8 cellular contexts compared by ENCODE assay signal in the genomic region with DNA sequence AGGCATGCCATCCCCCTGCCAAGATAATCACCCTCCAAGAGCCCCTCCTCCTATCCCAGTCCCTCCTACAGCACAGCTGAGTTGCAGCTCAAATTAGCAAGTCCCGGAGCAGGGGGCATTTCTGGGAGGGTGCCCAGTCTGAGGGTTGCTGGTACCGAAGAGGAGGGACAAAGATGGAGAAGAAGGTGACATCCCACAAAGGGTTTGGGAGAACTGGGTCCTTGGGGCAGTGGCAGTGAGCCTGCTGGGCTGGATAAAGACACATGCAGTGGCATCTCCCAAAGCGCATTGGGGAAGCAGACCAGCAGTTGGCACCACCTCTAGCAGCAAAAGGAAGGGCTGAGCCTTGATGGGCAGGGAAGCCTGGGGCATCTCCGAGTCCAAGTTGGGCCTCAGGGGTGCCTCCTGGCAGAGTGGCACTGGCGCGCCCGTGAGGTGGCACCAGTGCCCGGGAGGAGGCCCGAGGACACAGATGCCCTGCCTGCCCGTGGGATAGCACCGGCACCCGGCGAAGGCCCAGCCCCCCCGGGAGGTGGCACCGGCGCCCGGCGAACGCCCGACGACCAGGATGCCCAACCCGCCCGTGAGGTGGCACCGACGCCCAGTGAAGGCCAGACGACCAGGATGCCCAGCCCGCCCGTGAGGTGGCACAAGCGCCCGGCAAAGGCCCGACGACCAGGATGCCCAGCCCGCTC.
DNase-seq lines count a peak whose midpoint lies in the region; ATAC-seq and TF ChIP-seq lines count a peak whose summit lies in the region.

No MANE protein-coding gene starts in this region.

- no peaks in the 10 kb centered on the region for H3K36me3 Mint-ChIP-seq in memory B cell

- peak overlapping the region; percentile 93 for H3K27ac Mint-ChIP-seq in memory B cell

- H3K9me3 ChIP-seq in SK-N-MC (ENCODE audit: low read depth, low read length) (no peaks in the 10 kb centered on the region), duodenal mucosa (ENCODE audit: control insufficient read depth in 1 of 2, low read length in 2 of 2) (no peaks in the 10 kb centered on the region), tibial artery (no peaks in the 10 kb centered on the region)

- TF ChIP-seq CTCF in GM12865 (IDR thresholded peaks at IDR 0.05; ENCODE audit: insufficient read depth, low read depth, low read length, missing control alignments) (no peak), tibial artery (IDR thresholded peaks at IDR 0.05) (no peak)

- peak overlapping the region; percentile 83 for H3K4me3 Mint-ChIP-seq in memory B cell

- H3K27me3 ChIP-seq in duodenal mucosa (ENCODE audit: control insufficient read depth in 1 of 2, insufficient read depth in 2 of 2, low read length in 2 of 2) (no peaks in the 10 kb centered on the region), tibial artery (no peaks in the 10 kb centered on the region)

- H3K27me3 Mint-ChIP-seq in memory B cell, result no peaks in the 10 kb centered on the region

- H3K4me1 ChIP-seq in duodenal mucosa (ENCODE audit: control insufficient read depth in 1 of 2, insufficient read depth in 2 of 2, low read length in 2 of 2) (peaks cover 19% of the 10 kb centered on the region in 2 donors), tibial artery (peaks cover 0 to 35% (median 25%) of the 10 kb centered on the region in 4 donors)

- peaks cover 22% of the 10 kb centered on the region for H3K4me1 Mint-ChIP-seq in memory B cell

- ATAC-seq in memory B cell (ENCODE audit: low read depth), result no peak
- ATAC-seq in GM18861 (IDR thresholded peaks at IDR 0.05; ENCODE audit: unreplicated experiment), result no peak
- no peak for ATAC-seq in GM19452 (IDR thresholded peaks at IDR 0.05; ENCODE audit: unreplicated experiment)

- no peaks in the 10 kb centered on the region for H3K9me3 Mint-ChIP-seq in memory B cell

- peak; percentile 10 for DNase-seq in GM12865 (ENCODE audit: low read depth)
- no peak for DNase-seq in SK-N-MC (ENCODE audit: low read depth, low spot score)
- DNase-seq in memory B cell (ENCODE audit: low spot score in 2 of 2), result peak; percentile 17 to 39
- DNase-seq in tibial artery, result peak; percentile 25 to 77
- DNase-seq in NCI-H526 treated with DMSO at 0.1 percent for 48 hours (lab: John Stamatoyannopoulos, UW), result no peak

- no peaks in the 10 kb centered on the region for H3K36me3 ChIP-seq in SK-N-MC (ENCODE audit: insufficient read depth, low read length)
- H3K36me3 ChIP-seq in duodenal mucosa (ENCODE audit: control insufficient read depth in 1 of 2, insufficient read depth in 2 of 2, low read length in 2 of 2), result no peaks in the 10 kb centered on the region
- H3K36me3 ChIP-seq in tibial artery, result no peaks in the 10 kb centered on the region

- H3K9ac ChIP-seq in SK-N-MC (ENCODE audit: insufficient read length) (peak overlapping the region; percentile 69), duodenal mucosa (ENCODE audit: low read depth in 1 of 2, low read length in 2 of 2) (peak overlapping the region; percentile 74 to 80)

- no peak overlapping the region for H3K27ac ChIP-seq in SK-N-MC
- peak overlapping the region; percentile 74 for H3K27ac ChIP-seq in duodenal mucosa (ENCODE audit: low read depth, low read length)
- peak overlapping the region; percentile 83 to 88 for H3K27ac ChIP-seq in tibial artery

- intact Hi-C loops in tibial artery (cut with DNase I; ENCODE audit: low total_unique reads), result no loop called here

- H3K4me3 ChIP-seq in GM12865 (ENCODE audit: low read depth, low read length) (peak overlapping the region; percentile 79), SK-N-MC (peak overlapping the region; percentile 82), duodenal mucosa (ENCODE audit: low read depth in 1 of 2, low read length in 2 of 2) (peak overlapping the region; percentile 86 to 91), tibial artery (peak overlapping the region; percentile 78 to 83)

Comparison
In these comparisons a context has a peak if more than half of its experiments do, and no peak if none do; other contexts are left out.
1. DNase-seq: peak in GM12865 (single experiment), memory B cell (2 of 2) and tibial artery (2 of 2); none in SK-N-MC (single experiment) and NCI-H526 treated with DMSO at 0.1 percent for 48 hours (single experiment).
2. Peak in every context shown above with its lines, with median percentiles within 50 percentile points of each other: H3K4me3 ChIP-seq.